Comparison of ENCODE assay signal across 1 cellular context in genomic region chr1:77133731-77134358, GRCh38.
A peak's percentile ranks its signal among the peaks of the same experiment; 100 is the strongest.
TF ChIP-seq lines count a peak whose summit lies in the region.

No MANE protein-coding gene starts in this region.

TF ChIP-seq in K562, 482 proteins besides CTCF, POLR2A, EP300 and RAD21 (continued from another document):
- TF ChIP-seq ZBTB40 (IDR thresholded peaks at IDR 0.05) (peak; percentile 56), ZBTB40 (CRISPR knock-in tag; IDR thresholded peaks at IDR 0.05) (no peak)
